In the genomic region with DNA sequence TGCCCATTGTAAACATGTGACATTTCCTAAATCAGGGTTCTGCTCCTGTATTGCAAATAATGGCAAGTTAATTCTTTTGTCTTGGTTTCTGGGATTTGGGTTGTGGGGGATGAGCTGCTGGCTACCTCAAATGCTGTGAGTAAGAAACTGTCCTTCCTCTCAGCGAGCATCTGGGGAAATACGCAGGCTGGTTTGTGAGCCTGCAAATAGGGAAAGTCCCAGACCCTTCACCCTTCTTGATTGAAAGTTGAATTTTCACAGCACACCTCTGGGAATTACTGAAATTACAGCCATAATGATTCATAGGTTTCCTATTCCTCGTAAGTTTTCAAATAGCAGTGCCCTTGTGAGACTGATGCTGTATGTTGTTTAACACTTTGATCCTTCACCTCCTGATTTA, we compare ENCODE assay signal across 15 cellular contexts.
DNase-seq lines count a peak whose midpoint lies in the region; ATAC-seq and TF ChIP-seq lines count a peak whose summit lies in the region.
"Had no signal": no experiment of that assay in that cellular context is flagged by ENCODE, and none has a peak within 500 bp of the region (broad histone marks: within the 10 kb centered on the region; RNA-seq: fewer than 3 reads in every experiment).

No MANE protein-coding gene starts in this region.

- no peak overlapping the region for H3K4me3 ChIP-seq in GM12865 (ENCODE audit: low read depth, low read length)
- H3K4me3 ChIP-seq in choroid plexus epithelial cell (ENCODE audit: low read depth, low read length) = no peak overlapping the region
- H3K4me3 ChIP-seq: BLaER1 treated with 17β-estradiol and CSF1 and Interleukin-3, amounts not matched to agents 10 nM and 100 nM had no signal

- ATAC-seq in GM19351 (IDR thresholded peaks at IDR 0.05; ENCODE audit: unreplicated experiment) = peak; percentile 44
- peak; percentile 60 for ATAC-seq in HG03039 (IDR thresholded peaks at IDR 0.05; ENCODE audit: unreplicated experiment)
- no peak for ATAC-seq in GM19467 (IDR thresholded peaks at IDR 0.05; ENCODE audit: unreplicated experiment)
- no peak for ATAC-seq in GM18498 (IDR thresholded peaks at IDR 0.05; ENCODE audit: unreplicated experiment)

- TF ChIP-seq CTCF in GM12865 (IDR thresholded peaks at IDR 0.05; ENCODE audit: insufficient read depth, low read depth, low read length, missing control alignments) = no peak
- TF ChIP-seq CTCF in choroid plexus epithelial cell (conservative IDR thresholded peaks at IDR 0.05; ENCODE audit: low read depth, low read length) = no peak

- peak; percentile 49 for DNase-seq in GM12865 (ENCODE audit: low read depth)
- peak; percentile 55 for DNase-seq in choroid plexus epithelial cell (ENCODE audit: low read depth)
- DNase-seq in NCI-H1694 treated with DMSO at 0.1 percent for 48 hours (lab: John Stamatoyannopoulos, UW) = no peak
- no peak for DNase-seq in OCI-M1 (lab: John Stamatoyannopoulos, UW)
- DNase-seq: activated gamma-delta T cell treated with Interleukin-2 at 50 U/mL for 16 hours; hippocampal formation; natural killer cell; NCI-H1092 treated with DMSO at 0.1 percent for 48 hours; NCI-H446; stimulated activated CD4-positive, alpha-beta T cell treated with anti-CD3 and anti-CD28 coated beads, Interleukin-4, amount 100 ng/mL, for 1 hour had no signal

Comparison
In these comparisons a context has a peak if more than half of its experiments do, and no peak if none do; other contexts are left out.
1. DNase-seq: peak in GM12865 (single experiment) and choroid plexus epithelial cell (single experiment); none in NCI-H1694 treated with DMSO at 0.1 percent for 48 hours (single experiment) and OCI-M1 (single experiment).
2. ATAC-seq: peak in GM19351 (single experiment) and HG03039 (single experiment); none in GM19467 (single experiment) and GM18498 (single experiment).